ENCODE assay signal across 17 cellular contexts in genomic region chr22:45680932-45681700, GRCh38. TPM values are rescaled to one million over a fixed set of nuclear protein-coding genes. Genes with fewer than 3 reads are reported as not detected.
A peak's percentile ranks its signal among the peaks of the same experiment; 100 is the strongest.
DNase-seq lines count a peak whose midpoint lies in the region; FAIRE-seq and TF ChIP-seq lines count a peak whose summit lies in the region.
"Had no signal": no experiment of that assay in that cellular context is flagged by ENCODE, and none has a peak within 500 bp of the region (broad histone marks: within the 10 kb centered on the region; RNA-seq: fewer than 3 reads in every experiment).

No MANE protein-coding gene starts in this region.

- WGBS in transverse colon (ENCODE audit: low coverage in 1 of 2), 2 donors = 80 to 81% methylated on average over 5 of the region's 5 CpGs

- H3K36me3 ChIP-seq in breast epithelium (no peaks in the 10 kb centered on the region), transverse colon (no peaks in the 10 kb centered on the region)

- POLR2A ChIA-PET in MCF 10A (lab: Yijun Ruan, JAX) = interaction anchor here (0.5 to 0.7 kb wide), 2 partner anchors 9 to 13 kb away, joined by 3 to 4 read pairs; no protein-coding TSS in a partner anchor

- H3K27me3 ChIP-seq in breast epithelium (no peaks in the 10 kb centered on the region), transverse colon (no peaks in the 10 kb centered on the region)

- H3K9me3 ChIP-seq in breast epithelium (no peaks in the 10 kb centered on the region), transverse colon (no peaks in the 10 kb centered on the region)

- no peak overlapping the region for H3K27ac Mint-ChIP-seq in MCF 10A (ENCODE audit: low read depth, unreplicated experiment)
- H3K27ac Mint-ChIP-seq in activated T-helper 1 cell treated with anti-CD3 and anti-CD28 coated beads, Interleukin-12 subunit alpha, Interleukin-12 subunit beta, Interleukin-2, Interleukin-4 antibody, amounts not matched to agents 30 ng/mL and 10 ng/mL and 1 ng/mL, durations not matched to agents 14 hours and 24 hours and 36 hours = no peak overlapping the region
- H3K27ac Mint-ChIP-seq: IgD-negative memory B cell; stimulated activated naive CD8-positive, alpha-beta T cell treated with anti-CD3 and anti-CD28 coated beads, Interleukin-15, Interleukin-2, amounts not matched to agents 100 ng/mL and 50 ng/mL, for 24 hours had no signal

- no peaks in the 10 kb centered on the region for H3K27me3 Mint-ChIP-seq in MCF 10A (ENCODE audit: insufficient read depth, unreplicated experiment)
- H3K27me3 Mint-ChIP-seq in activated T-helper 1 cell treated with anti-CD3 and anti-CD28 coated beads, Interleukin-12 subunit alpha, Interleukin-12 subunit beta, Interleukin-2, Interleukin-4 antibody, amounts not matched to agents 30 ng/mL and 10 ng/mL and 1 ng/mL, durations not matched to agents 14 hours and 24 hours and 36 hours (ENCODE audit: insufficient read depth) = no peaks in the 10 kb centered on the region
- H3K27me3 Mint-ChIP-seq: IgD-negative memory B cell; stimulated activated naive CD8-positive, alpha-beta T cell treated with anti-CD3 and anti-CD28 coated beads, Interleukin-15, Interleukin-2, amounts not matched to agents 100 ng/mL and 50 ng/mL, for 24 hours had no signal

- peak; percentile 48 for DNase-seq in MCF 10A (ENCODE audit: unreplicated experiment)
- DNase-seq in breast epithelium (ENCODE audit: low spot score in 2 of 2) = no peak
- peak; percentile 55 for DNase-seq in RCC 7860 (ENCODE audit: low spot score)
- peak; percentile 79 for DNase-seq in fibroblast of mammary gland (ENCODE audit: low read depth)
- no peak for DNase-seq in activated T-helper 1 cell treated with anti-CD3 and anti-CD28 coated beads, Interleukin-12 subunit alpha, Interleukin-12 subunit beta, Interleukin-2, Interleukin-4 antibody, amounts not matched to agents 30 ng/mL and 10 ng/mL and 1 ng/mL, durations not matched to agents 14 hours and 24 hours and 36 hours (ENCODE audit: low spot score)
- DNase-seq in transverse colon = no peak
- no peak for DNase-seq in H4 (ENCODE audit: low spot score)
- DNase-seq in activated CD4-positive, alpha-beta T cell treated with anti-CD3 and anti-CD28 coated beads, Interleukin-2, amount 50 U/mL, for 4 hours = no peak
- DNase-seq: activated CD4-positive, alpha-beta T cell treated with anti-CD3 and anti-CD28 coated beads for 1 hour; cortex of kidney; mesendoderm; NCI-H446; OCI-M1; T-helper 1 cell had no signal

- H3K27ac ChIP-seq in breast epithelium (no peak overlapping the region), transverse colon (no peak overlapping the region)
- H3K27ac ChIP-seq: 22Rv1 had no signal

- CTCF ChIA-PET in MCF 10A (lab: Yijun Ruan, JAX) = interaction anchor here (0.6 to 2.1 kb wide), 3 partner anchors 19 to 436 kb away, joined by 3 to 5 read pairs (median 3); no protein-coding TSS in a partner anchor

- H3K4me1 Mint-ChIP-seq in MCF 10A (ENCODE audit: insufficient read depth, unreplicated experiment) = peaks cover 20% of the 10 kb centered on the region
- H3K4me1 Mint-ChIP-seq in activated T-helper 1 cell treated with anti-CD3 and anti-CD28 coated beads, Interleukin-12 subunit alpha, Interleukin-12 subunit beta, Interleukin-2, Interleukin-4 antibody, amounts not matched to agents 30 ng/mL and 10 ng/mL and 1 ng/mL, durations not matched to agents 14 hours and 24 hours and 36 hours (ENCODE audit: low read depth) = peaks cover 10% of the 10 kb centered on the region

- no peaks in the 10 kb centered on the region for H3K9me3 Mint-ChIP-seq in MCF 10A (ENCODE audit: unreplicated experiment)
- no peaks in the 10 kb centered on the region for H3K9me3 Mint-ChIP-seq in activated T-helper 1 cell treated with anti-CD3 and anti-CD28 coated beads, Interleukin-12 subunit alpha, Interleukin-12 subunit beta, Interleukin-2, Interleukin-4 antibody, amounts not matched to agents 30 ng/mL and 10 ng/mL and 1 ng/mL, durations not matched to agents 14 hours and 24 hours and 36 hours
- H3K9me3 Mint-ChIP-seq: IgD-negative memory B cell; stimulated activated naive CD8-positive, alpha-beta T cell treated with anti-CD3 and anti-CD28 coated beads, Interleukin-15, Interleukin-2, amounts not matched to agents 100 ng/mL and 50 ng/mL, for 24 hours had no signal

- H3K4me1 ChIP-seq in breast epithelium (peaks cover 0 to 12% of the 10 kb centered on the region in 2 donors), transverse colon (peaks cover 0 to 36% (median 11%) of the 10 kb centered on the region in 4 donors)

- TF ChIP-seq CTCF in MCF 10A (IDR thresholded peaks at IDR 0.05; ENCODE audit: unreplicated experiment) (no peak), breast epithelium (IDR thresholded peaks at IDR 0.05) (no peak), fibroblast of mammary gland (conservative IDR thresholded peaks at IDR 0.05; ENCODE audit: control insufficient read depth, insufficient read depth, low read depth, low read length) (no peak), transverse colon (IDR thresholded peaks at IDR 0.05) (no peak)

- no peak for TF ChIP-seq EP300 in transverse colon (IDR thresholded peaks at IDR 0.05; ENCODE audit: low read depth)

- peak; percentile 78 for FAIRE-seq in RCC 7860 (lab: Jason Lieb, UNC)

- intact Hi-C loops in MCF 10A (cut with micrococcal nuclease) (no loop called here), breast epithelium (cut with DNase I; ENCODE audit: low total_unique reads) (no loop called here), transverse colon (cut with DNase I; ENCODE audit: low total_unique reads) (no loop called here)
- intact Hi-C loops in activated T-helper 1 cell treated with anti-CD3 and anti-CD28 coated beads, Interleukin-12 subunit alpha, Interleukin-12 subunit beta, Interleukin-2, Interleukin-4 antibody, amounts not matched to agents 30 ng/mL and 10 ng/mL and 1 ng/mL, durations not matched to agents 14 hours and 24 hours and 36 hours (cut with micrococcal nuclease) = no loop called here

- in situ Hi-C loops in transverse colon (cut with MboI; ENCODE audit: low pct_ligation_motif_present in 1 of 4, low pct_unique_long_range_greater_than_20kb in 1 of 4, low sequenced_read_pairs in 3 of 4) = no loop called here

- BruUV-seq in MCF 10A (replicated peaks; lab: Mats Ljungman, UMichigan) = no TSS peak

- peaks cover 10% of the 10 kb centered on the region for H3K36me3 Mint-ChIP-seq in MCF 10A (ENCODE audit: insufficient read depth, unreplicated experiment)
- peaks cover 5% of the 10 kb centered on the region for H3K36me3 Mint-ChIP-seq in activated T-helper 1 cell treated with anti-CD3 and anti-CD28 coated beads, Interleukin-12 subunit alpha, Interleukin-12 subunit beta, Interleukin-2, Interleukin-4 antibody, amounts not matched to agents 30 ng/mL and 10 ng/mL and 1 ng/mL, durations not matched to agents 14 hours and 24 hours and 36 hours (ENCODE audit: low read depth)

- no peak overlapping the region for H3K4me3 Mint-ChIP-seq in MCF 10A (ENCODE audit: unreplicated experiment)
- H3K4me3 Mint-ChIP-seq in activated T-helper 1 cell treated with anti-CD3 and anti-CD28 coated beads, Interleukin-12 subunit alpha, Interleukin-12 subunit beta, Interleukin-2, Interleukin-4 antibody, amounts not matched to agents 30 ng/mL and 10 ng/mL and 1 ng/mL, durations not matched to agents 14 hours and 24 hours and 36 hours = no peak overlapping the region
- H3K4me3 Mint-ChIP-seq: IgD-negative memory B cell; stimulated activated naive CD8-positive, alpha-beta T cell treated with anti-CD3 and anti-CD28 coated beads, Interleukin-15, Interleukin-2, amounts not matched to agents 100 ng/mL and 50 ng/mL, for 24 hours had no signal

- H3K4me3 ChIP-seq in breast epithelium (no peak overlapping the region), fibroblast of mammary gland (ENCODE audit: control insufficient read depth, low read depth, low read length) (no peak overlapping the region), transverse colon (no peak overlapping the region)

- TF ChIP-seq POLR2A in breast epithelium (IDR thresholded peaks at IDR 0.05) = no peak
- no peak for TF ChIP-seq POLR2A in transverse colon (IDR thresholded peaks at IDR 0.05)

RNA-seq across cellular contexts. Expression of gene ATXN10, which starts 9.5 kb away (rescaled TPM):
- 149 and 193 TPM in 2 replicates for total RNA-seq in MCF 10A (2022)
- total RNA-seq in breast epithelium = 100 to 1,000 TPM in 2 of 3 donors, 10 to 100 TPM in 1; 78.6 to 145 (median 138) TPM
- 110 and 119 TPM in 2 replicates for total RNA-seq in activated T-helper 1 cell treated with anti-CD3 and anti-CD28 coated beads, Interleukin-12 subunit alpha, Interleukin-12 subunit beta, Interleukin-2, Interleukin-4 antibody, amounts not matched to agents 30 ng/mL and 10 ng/mL and 1 ng/mL, durations not matched to agents 14 hours and 24 hours and 36 hours
- 10 to 100 TPM; 27.3 to 88.3 (median 47.8) TPM for total RNA-seq in transverse colon
- total RNA-seq in H4 (2014; rRNA removed; shearing (Covaris generic)) = 69.8 and 111 TPM in 2 replicates

Comparison
In these comparisons a context has a peak if more than half of its experiments do, and no peak if none do; other contexts are left out.
1. DNase-seq: peak in MCF 10A (single experiment), RCC 7860 (single experiment) and fibroblast of mammary gland (single experiment); none in breast epithelium (0 of 2), activated T-helper 1 cell treated with anti-CD3 and anti-CD28 coated beads, Interleukin-12 subunit alpha, Interleukin-12 subunit beta, Interleukin-2, Interleukin-4 antibody, amounts not matched to agents 30 ng/mL and 10 ng/mL and 1 ng/mL, durations not matched to agents 14 hours and 24 hours and 36 hours (single experiment), transverse colon (single experiment), H4 (single experiment) and activated CD4-positive, alpha-beta T cell treated with anti-CD3 and anti-CD28 coated beads, Interleukin-2, amount 50 U/mL, for 4 hours (0 of 2).